18 cellular contexts compared by ENCODE assay signal in the genomic region with DNA sequence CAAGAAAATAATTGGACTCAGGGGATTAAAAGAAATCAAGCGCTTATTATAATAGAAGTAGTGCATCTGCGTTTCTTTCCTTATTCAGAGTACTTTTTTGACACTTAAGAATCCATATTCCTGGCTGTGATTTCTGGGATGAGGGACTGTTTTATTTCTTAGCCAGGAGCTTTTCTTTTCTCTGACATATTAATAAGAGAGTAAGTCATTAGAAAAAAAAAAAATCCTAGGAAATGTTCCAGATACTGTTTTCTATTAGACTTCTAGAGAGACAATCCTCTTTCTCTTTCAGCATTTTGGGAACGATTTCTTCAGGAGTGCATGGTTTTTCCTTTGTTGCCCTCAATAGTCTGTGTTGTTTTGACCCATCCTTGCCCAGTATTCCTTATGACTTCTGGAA. TPM values are rescaled to one million over a fixed set of nuclear protein-coding genes. Genes with fewer than 3 reads are reported as not detected.
DNase-seq lines count a peak whose midpoint lies in the region; ATAC-seq, FAIRE-seq and TF ChIP-seq lines count a peak whose summit lies in the region.
"Had no signal": no experiment of that assay in that cellular context is flagged by ENCODE, and none has a peak within 500 bp of the region (broad histone marks: within the 10 kb centered on the region; RNA-seq: fewer than 3 reads in every experiment).

No MANE protein-coding gene starts in this region.

- ATAC-seq in HG03025 (IDR thresholded peaks at IDR 0.05; ENCODE audit: low FRiP score, unreplicated experiment) (no peak), HG02970 (IDR thresholded peaks at IDR 0.05; ENCODE audit: low FRiP score, unreplicated experiment) (no peak)
- ATAC-seq: A549, HCT116 had no signal

- WGBS in SK-N-SH (ENCODE audit: low lambda C conversion rate) = 74% methylated on average over 3 of the region's 3 CpGs
- 74 to 75% methylated on average over 3 of the region's 3 CpGs for WGBS in transverse colon (ENCODE audit: low coverage in 1 of 2), 2 donors

- no peaks in the 10 kb centered on the region for H3K9me2 ChIP-seq in SK-N-SH

- TF ChIP-seq EP300 in SK-N-SH (IDR thresholded peaks at IDR 0.05; ENCODE audit: borderline replicate concordance in 1 of 2, low read depth in 1 of 2, low read length in 1 of 2) = no peak
- TF ChIP-seq EP300 in transverse colon (IDR thresholded peaks at IDR 0.05; ENCODE audit: low read depth) = no peak

- H3K4me3 ChIP-seq in SK-N-SH (ENCODE audit: low read depth in 2 of 2, low read length in 1 of 2) = no peak overlapping the region
- H3K4me3 ChIP-seq in neural progenitor cell = no peak overlapping the region
- no peak overlapping the region for H3K4me3 ChIP-seq in transverse colon
- H3K4me3 ChIP-seq: A549 had no signal

- no peaks in the 10 kb centered on the region for H3K79me2 ChIP-seq in SK-N-SH (ENCODE audit: insufficient read depth)
- no peaks in the 10 kb centered on the region for H3K79me2 ChIP-seq in neural progenitor cell (ENCODE audit: low read depth)

- CTCF ChIA-PET in SK-N-SH (lab: Yijun Ruan, JAX) = no interaction called here

- no peak overlapping the region for H3K9ac ChIP-seq in SK-N-SH
- no peak overlapping the region for H3K9ac ChIP-seq in neural progenitor cell

- H3K27me3 ChIP-seq in SK-N-SH (ENCODE audit: insufficient read depth) (no peaks in the 10 kb centered on the region), neural progenitor cell (no peaks in the 10 kb centered on the region), transverse colon (no peaks in the 10 kb centered on the region)
- H3K27me3 ChIP-seq: BE2C had no signal

- peaks cover 11% of the 10 kb centered on the region for H3F3A ChIP-seq in SK-N-SH (replicated peaks; ENCODE audit: insufficient read depth)
- peaks cover 6% of the 10 kb centered on the region for H3F3A ChIP-seq in neural progenitor cell (ENCODE audit: low read depth)

- H3K4me1 Mint-ChIP-seq in neural progenitor cell = peaks cover 31% of the 10 kb centered on the region

- H3K36me3 ChIP-seq in SK-N-SH (replicated peaks in 1 of 2; ENCODE audit: control insufficient read depth in 1 of 2, insufficient read depth in 2 of 2, low read length in 1 of 2) (no peaks in the 10 kb centered on the region), neural progenitor cell (no peaks in the 10 kb centered on the region), transverse colon (no peaks in the 10 kb centered on the region)
- H3K36me3 ChIP-seq: BE2C had no signal

- no peak overlapping the region for H3K27ac Mint-ChIP-seq in neural progenitor cell
- H3K27ac Mint-ChIP-seq: CD4-positive, alpha-beta memory T cell had no signal

- intact Hi-C loops in transverse colon (cut with DNase I; ENCODE audit: low total_unique reads) = no loop called here

- no peak for TF ChIP-seq CTCF in SK-N-SH (IDR thresholded peaks at IDR 0.05)
- no peak for TF ChIP-seq CTCF in neural progenitor cell (IDR thresholded peaks at IDR 0.05)
- TF ChIP-seq CTCF in transverse colon (IDR thresholded peaks at IDR 0.05) = no peak

- H3K9me3 Mint-ChIP-seq in neural progenitor cell = no peaks in the 10 kb centered on the region
- H3K9me3 Mint-ChIP-seq: CD4-positive, alpha-beta memory T cell had no signal

- POLR2A ChIA-PET in SK-N-SH (lab: Yijun Ruan, JAX) = no interaction called here

- no peaks in the 10 kb centered on the region for H3K27me3 Mint-ChIP-seq in neural progenitor cell (ENCODE audit: insufficient read depth, low read depth)
- H3K27me3 Mint-ChIP-seq: CD4-positive, alpha-beta memory T cell had no signal

- no peaks in the 10 kb centered on the region for H4K20me1 ChIP-seq in SK-N-SH (ENCODE audit: insufficient read depth)
- H4K20me1 ChIP-seq in neural progenitor cell (ENCODE audit: low read depth) = no peaks in the 10 kb centered on the region

- H2AFZ ChIP-seq in SK-N-SH (ENCODE audit: low read depth) (no peak overlapping the region), neural progenitor cell (replicated peaks) (no peak overlapping the region)

- DNase-seq in SK-N-SH (no peak), neural progenitor cell (ENCODE audit: low spot score) (no peak), transverse colon (no peak), D341Med (ENCODE audit: low spot score) (no peak), RPMI8226 (no peak)
- DNase-seq: BE2C; CD4-positive, alpha-beta memory T cell; COR-L47; DND-41; GDM1 had no signal

- H3K36me3 Mint-ChIP-seq in neural progenitor cell = no peaks in the 10 kb centered on the region
- H3K36me3 Mint-ChIP-seq: CD4-positive, alpha-beta memory T cell had no signal

- H3K4me1 ChIP-seq in SK-N-SH (ENCODE audit: control insufficient read depth in 1 of 2, insufficient read depth in 2 of 2, low read depth in 1 of 2, low read length in 1 of 2) (peaks cover 0 to 6% of the 10 kb centered on the region in 2 experiments; a peak in 1 of 4 replicates), neural progenitor cell (peaks cover 31% of the 10 kb centered on the region), transverse colon (peaks cover 0 to 19% (median 2%) of the 10 kb centered on the region in 4 donors)
- H3K4me1 ChIP-seq: A549, BE2C had no signal

- in situ Hi-C loops in transverse colon (cut with MboI; ENCODE audit: low pct_ligation_motif_present in 1 of 4, low pct_unique_long_range_greater_than_20kb in 1 of 4, low sequenced_read_pairs in 3 of 4) = no loop called here

- H3K4me2 ChIP-seq in SK-N-SH = no peak overlapping the region
- H3K4me2 ChIP-seq in neural progenitor cell = no peak overlapping the region
- H3K4me2 ChIP-seq: A549 had no signal

- FAIRE-seq in endometrium (lab: Jason Lieb, UNC) = peak; percentile 51
- FAIRE-seq: A549, GM12892, GM19239 had no signal

- TF ChIP-seq POLR2A in transverse colon (IDR thresholded peaks at IDR 0.05) = no peak

- no peaks in the 10 kb centered on the region for H3K9me3 ChIP-seq in SK-N-SH
- H3K9me3 ChIP-seq in neural progenitor cell (ENCODE audit: low read depth) = no peaks in the 10 kb centered on the region
- H3K9me3 ChIP-seq in transverse colon = no peaks in the 10 kb centered on the region
- H3K9me3 ChIP-seq: A549, BE2C had no signal

- no peak overlapping the region for H3K4me3 Mint-ChIP-seq in neural progenitor cell

- no peak for TF ChIP-seq RAD21 in SK-N-SH (IDR thresholded peaks at IDR 0.05; ENCODE audit: low read length)

- H3K27ac ChIP-seq in SK-N-SH (ENCODE audit: low read depth in 2 of 2, low read length in 1 of 2) (no peak overlapping the region; a peak in 1 of 4 replicates), neural progenitor cell (peak overlapping the region; percentile 3), transverse colon (peak overlapping the region; percentile 30 to 78 (median 45))
- H3K27ac ChIP-seq: A549, C4-2B had no signal

TF ChIP-seq in SK-N-SH, 30 proteins besides CTCF, POLR2A, EP300 and RAD21:
- TF ChIP-seq GATA2 (CRISPR knock-in tag; IDR thresholded peaks at IDR 0.05) (no peak), TCF12 (IDR thresholded peaks at IDR 0.05) (peak; percentile 30; the same call in 1 of the 2 replicates), FOSL2 (IDR thresholded peaks at IDR 0.05; ENCODE audit: borderline replicate concordance, low read depth) (no peak), RXRA (IDR thresholded peaks at IDR 0.05; ENCODE audit: borderline replicate concordance, low read depth) (no peak)

RNA-seq across cellular contexts. Expression of gene ABCA1, which starts 8.3 kb away (rescaled TPM):
- polyA plus RNA-seq in SK-N-SH (2012; rRNA removed) = 5.3 and 9.3 TPM in 2 replicates
- 4.7 and 4.9 TPM in 2 replicates for polyA plus RNA-seq in SK-N-SH (2012; cell fraction: cytosol; rRNA removed)
- polyA plus RNA-seq in SK-N-SH (2012; cell fraction: nucleus; rRNA removed) = 4.2 and 7.3 TPM in 2 replicates
- 28.2 and 32.4 TPM in 2 replicates for total RNA-seq in neural progenitor cell (ENCODE audit: low replicate concordance)
- 10 to 100 TPM; 20.5 to 67.3 (median 60.5) TPM for total RNA-seq in transverse colon

Comparison
In these comparisons a context has a peak if more than half of its experiments do, and no peak if none do; other contexts are left out.
1. H3K27ac ChIP-seq: peak in neural progenitor cell (single experiment) and transverse colon (4 of 4); none in SK-N-SH (0 of 2).